ENCODE assay signal across 16 cellular contexts in genomic region chr18:13574355-13574754, GRCh38.
DNase-seq lines count a peak whose midpoint lies in the region; ATAC-seq and TF ChIP-seq lines count a peak whose summit lies in the region.
"Had no signal": no experiment of that assay in that cellular context is flagged by ENCODE, and none has a peak within 500 bp of the region (broad histone marks: within the 10 kb centered on the region; RNA-seq: fewer than 3 reads in every experiment).

No MANE protein-coding gene starts in this region.

- H3K27ac Mint-ChIP-seq in naive B cell = peak overlapping the region in 4 of 6 donors; percentile 42 to 67 (median 59)
- peak overlapping the region; percentile 31 for H3K27ac Mint-ChIP-seq in stimulated activated naive B cell treated with anti-CD40 and anti-IgM and Interleukin-4, amounts not matched to agents 10 μg/mL and 1 μg/mL and 100 μg/mL, for 72 hours
- H3K27ac Mint-ChIP-seq: CD8-positive, alpha-beta memory T cell; HFFc6 had no signal

- H3K27me3 Mint-ChIP-seq in naive B cell = no peaks in the 10 kb centered on the region
- no peaks in the 10 kb centered on the region for H3K27me3 Mint-ChIP-seq in stimulated activated naive B cell treated with anti-CD40 and anti-IgM and Interleukin-4, amounts not matched to agents 10 μg/mL and 1 μg/mL and 100 μg/mL, for 72 hours
- H3K27me3 Mint-ChIP-seq: CD8-positive, alpha-beta memory T cell had no signal

- 95 to 97% methylated on average over 10 of the region's 10 CpGs for WGBS in tibial nerve, 2 donors

- peak; percentile 42 for DNase-seq in activated CD8-positive, alpha-beta memory T cell treated with anti-CD3 and anti-CD28 coated beads, Interleukin-2, amount 50 U/mL, for 48 hours
- DNase-seq in activated CD8-positive, alpha-beta memory T cell treated with anti-CD3 and anti-CD28 coated beads, Interleukin-2, amount 50 U/mL, for 4 hours = no peak
- DNase-seq in naive B cell = no peak
- DNase-seq in stimulated activated naive B cell treated with anti-CD40 and anti-IgM and Interleukin-4, amounts not matched to agents 10 μg/mL and 1 μg/mL and 100 μg/mL, for 72 hours = no peak
- no peak for DNase-seq in anterior cingulate cortex (lab: John Stamatoyannopoulos, UW)
- DNase-seq in tibial nerve (ENCODE audit: low spot score in 2 of 2) = no peak
- DNase-seq: 8988T; AML-193; Caco-2; CD8-positive, alpha-beta memory T cell; DND-41; GDM1; HCEC 1CT; HFFc6 had no signal

- no peak overlapping the region for H3K27ac ChIP-seq in tibial nerve
- H3K27ac ChIP-seq: BLaER1 had no signal

- H3K9me3 Mint-ChIP-seq in naive B cell = no peaks in the 10 kb centered on the region
- no peaks in the 10 kb centered on the region for H3K9me3 Mint-ChIP-seq in stimulated activated naive B cell treated with anti-CD40 and anti-IgM and Interleukin-4, amounts not matched to agents 10 μg/mL and 1 μg/mL and 100 μg/mL, for 72 hours
- H3K9me3 Mint-ChIP-seq: CD8-positive, alpha-beta memory T cell; HFFc6 had no signal

- no peak for TF ChIP-seq EP300 in tibial nerve (IDR thresholded peaks at IDR 0.05)

- H3K4me1 Mint-ChIP-seq in naive B cell = peaks cover 21 to 37% (median 29%) of the 10 kb centered on the region in 3 donors
- H3K4me1 Mint-ChIP-seq in stimulated activated naive B cell treated with anti-CD40 and anti-IgM and Interleukin-4, amounts not matched to agents 10 μg/mL and 1 μg/mL and 100 μg/mL, for 72 hours = peaks cover 29 to 82% of the 10 kb centered on the region in 2 donors

- no peak overlapping the region for H3K4me3 ChIP-seq in tibial nerve
- H3K4me3 ChIP-seq: BLaER1 had no signal

- no peaks in the 10 kb centered on the region for H3K36me3 Mint-ChIP-seq in naive B cell
- peaks cover 0 to 4% of the 10 kb centered on the region in 2 donors for H3K36me3 Mint-ChIP-seq in stimulated activated naive B cell treated with anti-CD40 and anti-IgM and Interleukin-4, amounts not matched to agents 10 μg/mL and 1 μg/mL and 100 μg/mL, for 72 hours

- H3K4me1 ChIP-seq in tibial nerve = peaks cover 0 to 22% (median 8%) of the 10 kb centered on the region in 4 donors
- H3K4me1 ChIP-seq: Caco-2 had no signal

- no peak for TF ChIP-seq CTCF in tibial nerve (IDR thresholded peaks at IDR 0.05)

- H3K27me3 ChIP-seq in tibial nerve = no peaks in the 10 kb centered on the region
- H3K27me3 ChIP-seq: BLaER1 had no signal

- no peak for ATAC-seq in naive B cell (ENCODE audit: low read depth in 2 of 2)
- ATAC-seq in stimulated activated naive B cell treated with anti-CD40 and anti-IgM and Interleukin-4, amounts not matched to agents 10 μg/mL and 1 μg/mL and 100 μg/mL, for 72 hours (replicated peaks) = no peak
- ATAC-seq in GM18520 (IDR thresholded peaks at IDR 0.05; ENCODE audit: unreplicated experiment) = no peak

- no peak for TF ChIP-seq POLR2A in tibial nerve (IDR thresholded peaks at IDR 0.05)

- H3K4me3 Mint-ChIP-seq in naive B cell = no peak overlapping the region
- no peak overlapping the region for H3K4me3 Mint-ChIP-seq in stimulated activated naive B cell treated with anti-CD40 and anti-IgM and Interleukin-4, amounts not matched to agents 10 μg/mL and 1 μg/mL and 100 μg/mL, for 72 hours
- H3K4me3 Mint-ChIP-seq: CD8-positive, alpha-beta memory T cell; HFFc6 had no signal

- H3K9me3 ChIP-seq in tibial nerve = no peaks in the 10 kb centered on the region
- H3K9me3 ChIP-seq: Caco-2 had no signal

- no peaks in the 10 kb centered on the region for H3K36me3 ChIP-seq in tibial nerve
